ENCODE assay signal across 1 cellular context in genomic region chr1:207112907-207113306, GRCh38.
TF ChIP-seq lines count a peak whose summit lies in the region.

No MANE protein-coding gene starts in this region.

TF ChIP-seq in HEK293, 187 proteins besides CTCF, POLR2A, EP300 and RAD21 (continued from another document):
- no peak for TF ChIP-seq ZNF518A (tag by site-specific recombination; conservative IDR thresholded peaks at IDR 0.05; ENCODE audit: low read depth)
- peak; percentile 49 for TF ChIP-seq SCRT2 (tag by site-specific recombination; IDR thresholded peaks at IDR 0.05)
